Comparison of ENCODE assay signal across 1 cellular context in genomic region chr10:44976352-44977198, GRCh38.
TF ChIP-seq lines count a peak whose summit lies in the region.

No MANE protein-coding gene starts in this region.

TF ChIP-seq in HepG2, 621 proteins besides CTCF, POLR2A, EP300 and RAD21 (continues in another document):
- TF ChIP-seq ZNF468 (CRISPR knock-in tag; IDR thresholded peaks at IDR 0.05) (peak; percentile 70; the same call in 1 of the 2 replicates), ZNF570 (CRISPR knock-in tag; IDR thresholded peaks at IDR 0.05; ENCODE audit: borderline replicate concordance) (no peak), YEATS4 (CRISPR knock-in tag; IDR thresholded peaks at IDR 0.05; ENCODE audit: borderline replicate concordance) (no peak), MEF2D (CRISPR knock-in tag; IDR thresholded peaks at IDR 0.05) (peak; percentile 68; the same call in 1 of the 2 replicates), GMEB2 (CRISPR knock-in tag; IDR thresholded peaks at IDR 0.05; ENCODE audit: low read depth) (no peak), GTF2F1 (IDR thresholded peaks at IDR 0.05; ENCODE audit: low read length) (no peak), ZNF207 (IDR thresholded peaks at IDR 0.05; ENCODE audit: borderline replicate concordance) (no peak), ARHGAP35 (CRISPR knock-in tag; IDR thresholded peaks at IDR 0.05; ENCODE audit: borderline replicate concordance) (no peak), FOXP1 (IDR thresholded peaks at IDR 0.05) (no peak), FOXP1 (CRISPR knock-in tag; IDR thresholded peaks at IDR 0.05) (no peak), ZNF530 (CRISPR knock-in tag; IDR thresholded peaks at IDR 0.05; ENCODE audit: low read depth) (no peak), ZBTB43 (CRISPR knock-in tag; conservative IDR thresholded peaks at IDR 0.05) (peak; percentile 23), SP140L (CRISPR knock-in tag; IDR thresholded peaks at IDR 0.05; ENCODE audit: borderline replicate concordance) (no peak), ZNF264 (CRISPR knock-in tag; IDR thresholded peaks at IDR 0.05) (no peak), HNRNPH1 (optimal IDR thresholded peaks at IDR 0.05; ENCODE audit: low read depth, low read length) (peak; percentile 91), ZBTB21 (CRISPR knock-in tag; IDR thresholded peaks at IDR 0.05) (no peak), ZHX2 (IDR thresholded peaks at IDR 0.05; ENCODE audit: low read depth) (no peak), ZHX2 (CRISPR knock-in tag; IDR thresholded peaks at IDR 0.05; ENCODE audit: borderline replicate concordance) (no peak), ZNF431 (CRISPR knock-in tag; IDR thresholded peaks at IDR 0.05; ENCODE audit: borderline replicate concordance, low read depth) (peak; percentile 72; the same call in 1 of the 2 replicates), WIZ (CRISPR knock-in tag; IDR thresholded peaks at IDR 0.05) (peak; percentile 56; the same call in 1 of the 2 replicates), IKZF5 (CRISPR knock-in tag; IDR thresholded peaks at IDR 0.05) (no peak), TARDBP (CRISPR knock-in tag; IDR thresholded peaks at IDR 0.05) (0 out of 2 replicates have a peak, but pooled peaks have one; percentile 10), ZNF124 (CRISPR knock-in tag; IDR thresholded peaks at IDR 0.05) (peak; percentile 51; the same call in 1 of the 2 replicates), TCF7L2 (IDR thresholded peaks at IDR 0.05; ENCODE audit: low read depth, low read length) (no peak), NFRKB (IDR thresholded peaks at IDR 0.05) (no peak), MIER2 (CRISPR knock-in tag; IDR thresholded peaks at IDR 0.05) (no peak; the same call in none of the 2 replicates), MXD1 (CRISPR knock-in tag; IDR thresholded peaks at IDR 0.05) (no peak), KMT2B (CRISPR knock-in tag; IDR thresholded peaks at IDR 0.05) (no peak), ZC3H4 (CRISPR knock-in tag; IDR thresholded peaks at IDR 0.05; ENCODE audit: borderline replicate concordance) (peak; percentile 100), ARID3A (IDR thresholded peaks at IDR 0.05; ENCODE audit: low read depth, low read length) (no peak), JUNB (CRISPR knock-in tag; IDR thresholded peaks at IDR 0.05; ENCODE audit: borderline replicate concordance) (no peak), TBL1XR1 (IDR thresholded peaks at IDR 0.05; ENCODE audit: borderline replicate concordance, low read length, partially characterized antibody) (no peak), NFIC (IDR thresholded peaks at IDR 0.05; ENCODE audit: low read length) (no peak), SRSF1 (optimal IDR thresholded peaks at IDR 0.05; ENCODE audit: low read depth, low read length) (no peak), ZNF160 (CRISPR knock-in tag; IDR thresholded peaks at IDR 0.05) (no peak), ZNF605 (CRISPR knock-in tag; IDR thresholded peaks at IDR 0.05) (peak; percentile 66; the same call in 1 of the 2 replicates), ZC3H13 (CRISPR knock-in tag; IDR thresholded peaks at IDR 0.05) (peak; percentile 100), RARG (CRISPR knock-in tag; IDR thresholded peaks at IDR 0.05; ENCODE audit: low read depth) (no peak), FOXO1 (CRISPR knock-in tag; IDR thresholded peaks at IDR 0.05) (no peak), ZBTB4 (CRISPR knock-in tag; IDR thresholded peaks at IDR 0.05; ENCODE audit: borderline replicate concordance) (no peak), SNAPC2 (CRISPR knock-in tag; IDR thresholded peaks at IDR 0.05) (no peak), JUN (CRISPR knock-in tag; IDR thresholded peaks at IDR 0.05) (no peak), ZNF432 (CRISPR knock-in tag; IDR thresholded peaks at IDR 0.05; ENCODE audit: borderline replicate concordance) (no peak), ARID2 (CRISPR knock-in tag; IDR thresholded peaks at IDR 0.05; ENCODE audit: borderline replicate concordance) (no peak; the same call in 1 of the 2 replicates), MXD3 (CRISPR knock-in tag; IDR thresholded peaks at IDR 0.05) (peak; percentile 8; the same call in 1 of the 2 replicates), SMAD3 (CRISPR knock-in tag; IDR thresholded peaks at IDR 0.05) (peak; percentile 13; the same call in 1 of the 2 replicates), ZMYM3 (CRISPR knock-in tag; IDR thresholded peaks at IDR 0.05) (no peak), ZNF737 (CRISPR knock-in tag; IDR thresholded peaks at IDR 0.05; ENCODE audit: borderline replicate concordance) (no peak), ZNF879 (CRISPR knock-in tag; IDR thresholded peaks at IDR 0.05) (no peak), ZNF766 (CRISPR knock-in tag; IDR thresholded peaks at IDR 0.05; ENCODE audit: borderline replicate concordance) (no peak; the same call in 1 of the 2 replicates), ZBTB10 (CRISPR knock-in tag; IDR thresholded peaks at IDR 0.05; ENCODE audit: borderline replicate concordance) (no peak; the same call in 1 of the 2 replicates)
